In genomic region chr2:88626171-88627054, GRCh38 we compare ENCODE assay signal across 8 cellular contexts. TPM values are rescaled to one million over a fixed set of nuclear protein-coding genes. Genes with fewer than 3 reads are reported as not detected.
DNase-seq lines count a peak whose midpoint lies in the region; ATAC-seq, FAIRE-seq and TF ChIP-seq lines count a peak whose summit lies in the region.

No MANE protein-coding gene starts in this region.

- TF ChIP-seq CTCF in ascending aorta (IDR thresholded peaks at IDR 0.05) (no peak), gastrocnemius medialis (IDR thresholded peaks at IDR 0.05 in 4 of 5, conservative IDR thresholded peaks at IDR 0.05 in 1 of 5) (no peak)

- H3K4me3 ChIP-seq in SJSA1, result peak overlapping the region; percentile 88
- peak overlapping the region; percentile 98 to 99 for H3K4me3 ChIP-seq in ascending aorta
- peak overlapping the region; percentile 71 to 96 (median 80) for H3K4me3 ChIP-seq in gastrocnemius medialis

- H3K36me3 ChIP-seq in SJSA1, result peaks cover 9% of the 10 kb centered on the region
- no peaks in the 10 kb centered on the region for H3K36me3 ChIP-seq in ascending aorta
- no peaks in the 10 kb centered on the region for H3K36me3 ChIP-seq in gastrocnemius medialis

- no peaks in the 10 kb centered on the region for H3K27me3 ChIP-seq in SJSA1 (replicated peaks)
- no peaks in the 10 kb centered on the region for H3K27me3 ChIP-seq in ascending aorta
- H3K27me3 ChIP-seq in gastrocnemius medialis, result no peaks in the 10 kb centered on the region

- TF ChIP-seq POLR2A in GM12891 (IDR thresholded peaks at IDR 0.05; ENCODE audit: low read depth, low read length) (no peak), gastrocnemius medialis (IDR thresholded peaks at IDR 0.05) (no peak)

- no peaks in the 10 kb centered on the region for H3K9me3 ChIP-seq in SJSA1 (replicated peaks)
- H3K9me3 ChIP-seq in ascending aorta, result no peaks in the 10 kb centered on the region
- H3K9me3 ChIP-seq in gastrocnemius medialis, result no peaks in the 10 kb centered on the region

- ATAC-seq in HG02970 (IDR thresholded peaks at IDR 0.05; ENCODE audit: low FRiP score, unreplicated experiment) (peak; percentile 1), gastrocnemius medialis (no peak)

- in situ Hi-C loops in gastrocnemius medialis (cut with MboI; ENCODE audit: low sequenced_read_pairs in 4 of 4), result loop anchor here in 2 of 4 donors (5.0 kb wide), 2 partner anchors 41 to 46 kb away; no protein-coding TSS in a partner anchor

- no peak for FAIRE-seq in GM12891 (lab: Jason Lieb, UNC)

- H3K27ac ChIP-seq in SJSA1 (peak overlapping the region; percentile 61), ascending aorta (peak overlapping the region; percentile 98), gastrocnemius medialis (peak overlapping the region; percentile 92 to 97 (median 94))

- intact Hi-C loops in ascending aorta (cut with DNase I), result loop anchor here (1.0 to 2.0 kb wide), 4 partner anchors 26 to 65 kb away; partner anchors contain the start of gene RPIA
- intact Hi-C loops in gastrocnemius medialis (cut with DNase I; ENCODE audit: low total_unique reads), result loop anchor here (1.0 to 5.0 kb wide), 4 partner anchors 26 to 65 kb away; partner anchors contain the start of gene RPIA

- DNase-seq in GM12891 (ENCODE audit: insufficient read length, low spot score), result peak; percentile 14
- peak; percentile 35 to 51 for DNase-seq in SJSA1 (ENCODE audit: low read depth in 1 of 2, low spot score in 2 of 2)
- DNase-seq in ascending aorta (ENCODE audit: low spot score in 2 of 2), result peak in 1 of 2 donors; percentile 64
- peak in 27 of 51 donors; percentile 2 to 56 (median 32) for DNase-seq in hypothalamus (lab: John Stamatoyannopoulos, UW)
- peak; percentile 4 to 22 for DNase-seq in gastrocnemius medialis
- no peak for DNase-seq in NCI-H187 treated with DMSO at 0.1 percent for 48 hours (lab: John Stamatoyannopoulos, UW)
- no peak for DNase-seq in NCI-H1930 (lab: John Stamatoyannopoulos, UW)

- peaks cover 7% of the 10 kb centered on the region for H3K4me1 ChIP-seq in SJSA1 (replicated peaks)
- peaks cover 0 to 17% of the 10 kb centered on the region in 2 donors for H3K4me1 ChIP-seq in ascending aorta
- peaks cover 21 to 39% of the 10 kb centered on the region in 2 donors for H3K4me1 ChIP-seq in gastrocnemius medialis

TF ChIP-seq in GM12891, 5 proteins besides CTCF, POLR2A, EP300 and RAD21:
- TF ChIP-seq POU2F2 (IDR thresholded peaks at IDR 0.05; ENCODE audit: low read depth, low read length), result no peak
- no peak for TF ChIP-seq POLR2AphosphoS5 (IDR thresholded peaks at IDR 0.05; ENCODE audit: low read depth, low read length)
- peak; percentile 3 for TF ChIP-seq PAX5 (IDR thresholded peaks at IDR 0.05; ENCODE audit: insufficient read depth, low read length, severe bottlenecking)
- no peak for TF ChIP-seq SPI1 (IDR thresholded peaks at IDR 0.05; ENCODE audit: low read depth, low read length)

RNA-seq across cellular contexts. Expression of gene EIF2AK3, which starts 0.9 kb away (rescaled TPM):
- polyA plus RNA-seq in GM12891 (2012; ENCODE audit: low read depth, missing spikeins), result 16.4 TPM
- total RNA-seq in SJSA1 (2014; rRNA removed; shearing (Covaris generic)), result 15.0 and 25.3 TPM in 2 replicates
- total RNA-seq in ascending aorta (6.5 TPM), gastrocnemius medialis (10 to 100 TPM in 2 of 4 donors, 1 to 10 TPM in 2; 5.9 to 20.1 (median 9.8) TPM)

Comparison
In these comparisons a context has a peak if more than half of its experiments do, and no peak if none do; other contexts are left out.
1. DNase-seq: peak in GM12891 (single experiment), SJSA1 (2 of 2), hypothalamus (27 of 51) and gastrocnemius medialis (2 of 2); none in NCI-H187 treated with DMSO at 0.1 percent for 48 hours (single experiment) and NCI-H1930 (0 of 2).
2. Peak in every context shown above with its lines, with median percentiles within 50 percentile points of each other: H3K27ac ChIP-seq and H3K4me3 ChIP-seq.